1 cellular context compared by ENCODE assay signal in the genomic region with DNA sequence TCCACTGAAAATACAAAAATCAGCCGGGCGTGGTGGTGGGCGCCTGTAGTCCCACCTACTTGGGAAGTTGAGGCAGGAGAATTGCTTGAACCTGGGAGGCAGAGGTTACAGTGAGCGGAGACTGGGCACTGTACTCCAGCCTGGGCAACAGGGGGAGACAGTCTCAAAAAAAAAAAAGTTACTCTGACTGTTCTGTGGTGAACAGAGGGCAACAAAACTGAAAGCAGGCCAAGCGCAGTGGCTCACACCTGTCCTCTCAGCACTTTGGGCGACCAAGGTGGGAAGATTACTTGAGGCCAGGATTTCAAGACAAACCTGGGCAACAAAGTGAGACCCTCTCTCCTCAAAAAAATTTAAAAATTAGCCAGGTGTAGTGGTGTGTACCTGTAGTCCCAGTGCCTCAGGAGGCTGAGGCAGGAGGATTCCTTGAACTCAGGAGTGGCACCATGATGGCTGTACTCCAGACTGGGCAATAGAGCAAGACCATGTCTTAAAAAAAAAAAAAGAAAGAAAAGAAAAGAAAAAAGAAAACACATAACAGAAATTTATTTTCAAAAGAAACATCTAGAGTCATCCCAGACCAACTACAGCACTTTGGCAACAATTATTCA.
TF ChIP-seq lines count a peak whose summit lies in the region.

No MANE protein-coding gene starts in this region.

TF ChIP-seq in H1, 55 proteins besides CTCF, POLR2A, EP300 and RAD21:
- TF ChIP-seq SP4 (IDR thresholded peaks at IDR 0.05; ENCODE audit: low read length) (no peak), SAP30 (IDR thresholded peaks at IDR 0.05; ENCODE audit: insufficient read depth, insufficient replicate concordance, low read length) (no peak), EGR1 (IDR thresholded peaks at IDR 0.05; ENCODE audit: borderline replicate concordance, low read depth, low read length) (no peak), SRF (IDR thresholded peaks at IDR 0.05; ENCODE audit: low read depth, low read length) (no peak), BACH1 (IDR thresholded peaks at IDR 0.05; ENCODE audit: low read length) (no peak), SP1 (IDR thresholded peaks at IDR 0.05; ENCODE audit: low read depth, low read length) (no peak)
- TF ChIP-seq, protein P1, sequence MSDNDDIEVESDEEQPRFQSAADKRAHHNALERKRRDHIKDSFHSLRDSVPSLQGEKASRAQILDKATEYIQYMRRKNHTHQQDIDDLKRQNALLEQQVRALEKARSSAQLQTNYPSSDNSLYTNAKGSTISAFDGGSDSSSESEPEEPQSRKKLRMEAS (IDR thresholded peaks at IDR 0.05), result no peak
- TF ChIP-seq, protein P2, sequence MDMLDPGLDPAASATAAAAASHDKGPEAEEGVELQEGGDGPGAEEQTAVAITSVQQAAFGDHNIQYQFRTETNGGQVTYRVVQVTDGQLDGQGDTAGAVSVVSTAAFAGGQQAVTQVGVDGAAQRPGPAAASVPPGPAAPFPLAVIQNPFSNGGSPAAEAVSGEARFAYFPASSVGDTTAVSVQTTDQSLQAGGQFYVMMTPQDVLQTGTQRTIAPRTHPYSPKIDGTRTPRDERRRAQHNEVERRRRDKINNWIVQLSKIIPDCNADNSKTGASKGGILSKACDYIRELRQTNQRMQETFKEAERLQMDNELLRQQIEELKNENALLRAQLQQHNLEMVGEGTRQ (IDR thresholded peaks at IDR 0.05; ENCODE audit: low read length), result no peak
